Comparison of ENCODE assay signal across 8 cellular contexts in genomic region chr2:36354816-36355156, GRCh38. TPM values are rescaled to one million over a fixed set of nuclear protein-coding genes. Genes with fewer than 3 reads are reported as not detected.
DNase-seq lines count a peak whose midpoint lies in the region; ATAC-seq and TF ChIP-seq lines count a peak whose summit lies in the region.

No MANE protein-coding gene starts in this region.

- no peaks in the 10 kb centered on the region for H3K9me3 ChIP-seq in cardiac muscle cell (ENCODE audit: low read depth)
- H3K9me3 ChIP-seq in mucosa of descending colon: no peaks in the 10 kb centered on the region
- H3K9me3 ChIP-seq in vagina: no peaks in the 10 kb centered on the region

- TF ChIP-seq POLR2A in vagina (IDR thresholded peaks at IDR 0.05): no peak

- intact Hi-C loops in Right ventricle myocardium superior (cut with DNase I) (loop anchor here (5.0 to 10.0 kb wide), 4 partner anchors 103 to 308 kb away; partner anchors contain the start of gene FEZ2), mucosa of descending colon (cut with DNase I, micrococcal nuclease) (loop anchor here (5.0 to 10.0 kb wide), 4 partner anchors 150 to 433 kb away; no protein-coding TSS in a partner anchor), vagina (cut with DNase I) (loop anchor here (5.0 to 10.0 kb wide), 4 partner anchors 100 to 430 kb away; no protein-coding TSS in a partner anchor)

- DNase-seq in cardiac muscle cell (ENCODE audit: low read depth in 1 of 2, low spot score in 1 of 2): no peak
- no peak for DNase-seq in Right ventricle myocardium superior
- DNase-seq in mucosa of descending colon: no peak
- no peak for DNase-seq in vagina (ENCODE audit: extremely low spot score in 2 of 2)
- no peak for DNase-seq in DMS114 treated with DMSO at 0.1 percent for 48 hours (lab: John Stamatoyannopoulos, UW; ENCODE audit: unreplicated experiment)
- no peak for DNase-seq in GM20000 (ENCODE audit: low spot score)
- no peak for DNase-seq in NCI-H1092 treated with DMSO at 0.1 percent for 48 hours (lab: John Stamatoyannopoulos, UW)

- H3K4me3 ChIP-seq in cardiac muscle cell: peak overlapping the region; percentile 84
- peak overlapping the region; percentile 65 for H3K4me3 ChIP-seq in mucosa of descending colon
- peak overlapping the region; percentile 85 to 97 for H3K4me3 ChIP-seq in vagina

- H3K27ac ChIP-seq in cardiac muscle cell: no peak overlapping the region
- H3K27ac ChIP-seq in cingulate gyrus (ENCODE audit: low read depth, low read length): peak overlapping the region; percentile 85
- H3K27ac ChIP-seq in vagina: peak overlapping the region; percentile 86

- TF ChIP-seq CTCF in cardiac muscle cell (IDR thresholded peaks at IDR 0.05; ENCODE audit: low read depth, low read length) (no peak), mucosa of descending colon (IDR thresholded peaks at IDR 0.05) (no peak), vagina (IDR thresholded peaks at IDR 0.05) (no peak), GM20000 (IDR thresholded peaks at IDR 0.05; ENCODE audit: extremely low read depth, missing control alignments) (no peak)

- ATAC-seq in Right ventricle myocardium superior (ENCODE audit: poor library complexity) (no peak), mucosa of descending colon (no peak)

- H3K27me3 ChIP-seq in cardiac muscle cell: peaks cover 47% of the 10 kb centered on the region
- H3K27me3 ChIP-seq in vagina: no peaks in the 10 kb centered on the region

- no peaks in the 10 kb centered on the region for H3K36me3 ChIP-seq in cardiac muscle cell
- H3K36me3 ChIP-seq in mucosa of descending colon (ENCODE audit: low read depth): no peaks in the 10 kb centered on the region
- H3K36me3 ChIP-seq in vagina: no peaks in the 10 kb centered on the region

- H3K4me1 ChIP-seq in cardiac muscle cell (ENCODE audit: low read depth): no peaks in the 10 kb centered on the region
- H3K4me1 ChIP-seq in mucosa of descending colon (ENCODE audit: low read depth): peaks cover 16% of the 10 kb centered on the region
- peaks cover 33% of the 10 kb centered on the region for H3K4me1 ChIP-seq in vagina

RNA-seq across cellular contexts. Expression of gene CRIM1, which starts 0.8 kb away (rescaled TPM):
- total RNA-seq in cardiac muscle cell: 4.2 and 5.4 TPM in 2 replicates
- 2.4 and 3.1 TPM in 2 replicates for polyA plus RNA-seq in cardiac muscle cell
- total RNA-seq in Right ventricle myocardium superior: 17.2 TPM
- total RNA-seq in mucosa of descending colon: 100 to 1,000 TPM in 1 of 3 donors, 10 to 100 TPM in 2; 66.9 to 104 (median 85.8) TPM
- total RNA-seq in vagina: 60.4 TPM
